8 cellular contexts compared by ENCODE assay signal in genomic region chr12:53252349-53252916, GRCh38. TPM values are rescaled to one million over a fixed set of nuclear protein-coding genes. Genes with fewer than 3 reads are reported as not detected.
DNase-seq lines count a peak whose midpoint lies in the region; ATAC-seq and TF ChIP-seq lines count a peak whose summit lies in the region.

No MANE protein-coding gene starts in this region.

- TF ChIP-seq RAD21 in SK-N-SH (IDR thresholded peaks at IDR 0.05; ENCODE audit: low read length) (no peak), neural cell (conservative IDR thresholded peaks at IDR 0.05) (no peak)

- H3K27ac ChIP-seq in SK-N-SH (ENCODE audit: low read depth in 2 of 2, low read length in 1 of 2) (peak overlapping the region; percentile 50 to 80; a peak in 3 of 4 replicates), neural cell (ENCODE audit: low read length) (peak overlapping the region; percentile 56)

- no peak for TF ChIP-seq EP300 in SK-N-SH (IDR thresholded peaks at IDR 0.05; ENCODE audit: borderline replicate concordance in 1 of 2, low read depth in 1 of 2, low read length in 1 of 2)
- no peak for TF ChIP-seq EP300 in neural cell (conservative IDR thresholded peaks at IDR 0.05; ENCODE audit: poor library complexity, severe bottlenecking)

- peak overlapping the region; percentile 84; the same call in 1 of the 2 replicates for H2AFZ ChIP-seq in SK-N-SH (ENCODE audit: low read depth)
- peak overlapping the region; percentile 87 for H2AFZ ChIP-seq in neural cell (ENCODE audit: low read depth, low read length)

- H3K79me2 ChIP-seq in SK-N-SH (ENCODE audit: insufficient read depth) (peaks cover 30% of the 10 kb centered on the region), neural cell (replicated peaks; ENCODE audit: insufficient read depth, low read length) (peaks cover 8% of the 10 kb centered on the region)

- POLR2A ChIA-PET in SK-N-SH (lab: Yijun Ruan, JAX): interaction anchor here (1.1 to 2.7 kb wide), 3 partner anchors 16 to 73 kb away, joined by 3 to 16 read pairs (median 4); no protein-coding TSS in a partner anchor

- peak overlapping the region; percentile 83 for H3K9ac ChIP-seq in SK-N-SH
- peak overlapping the region; percentile 84 for H3K9ac ChIP-seq in neural cell (ENCODE audit: low read length)

- no peaks in the 10 kb centered on the region for H4K20me1 ChIP-seq in SK-N-SH (ENCODE audit: insufficient read depth)
- no peaks in the 10 kb centered on the region for H4K20me1 ChIP-seq in neural cell (ENCODE audit: insufficient read depth)

- peak; percentile 33 for DNase-seq in activated CD4-positive, alpha-beta T cell treated with anti-CD3 and anti-CD28 coated beads for 48 hours
- no peak for DNase-seq in activated CD4-positive, alpha-beta T cell treated with anti-CD3 and anti-CD28 coated beads, Interleukin-2, amount 50 U/mL, for 4 hours
- DNase-seq in SK-N-SH: no peak
- DNase-seq in GM19240 (ENCODE audit: insufficient read length, low spot score): no peak
- no peak for DNase-seq in NCI-H524 treated with DMSO at 0.1 percent for 48 hours (lab: John Stamatoyannopoulos, UW)

- H3K4me3 ChIP-seq in SK-N-SH (ENCODE audit: low read depth in 2 of 2, low read length in 1 of 2): peak overlapping the region; percentile 66 to 91
- peak overlapping the region; percentile 93 for H3K4me3 ChIP-seq in neural cell (ENCODE audit: low read length)

- no peak for TF ChIP-seq CTCF in SK-N-SH (IDR thresholded peaks at IDR 0.05)
- TF ChIP-seq CTCF in neural cell (IDR thresholded peaks at IDR 0.05; ENCODE audit: poor library complexity, severe bottlenecking): no peak

- H3K9me2 ChIP-seq in SK-N-SH (no peaks in the 10 kb centered on the region), neural cell (ENCODE audit: insufficient read depth, low read length) (no peaks in the 10 kb centered on the region)

- CTCF ChIA-PET in SK-N-SH (lab: Yijun Ruan, JAX): interaction anchor here (0.8 to 5.1 kb wide), 11 partner anchors 15 to 256 kb away, joined by 3 to 141 read pairs (median 5); partner anchors contain the start of genes ESPL1 and MYG1

- no peaks in the 10 kb centered on the region for H3K9me3 ChIP-seq in SK-N-SH
- H3K9me3 ChIP-seq in neural cell (ENCODE audit: low read length): no peaks in the 10 kb centered on the region

- ATAC-seq in esophagus mucosa (peak; percentile 92), GM21737 (IDR thresholded peaks at IDR 0.05; ENCODE audit: unreplicated experiment) (no peak)

- H3K27me3 ChIP-seq in SK-N-SH (ENCODE audit: insufficient read depth) (no peaks in the 10 kb centered on the region), neural cell (ENCODE audit: insufficient read depth, low read depth, low read length) (no peaks in the 10 kb centered on the region)

- H3K36me3 ChIP-seq in SK-N-SH (replicated peaks in 1 of 2; ENCODE audit: control insufficient read depth in 1 of 2, insufficient read depth in 2 of 2, low read length in 1 of 2) (peaks cover 5 to 11% of the 10 kb centered on the region in 2 experiments), neural cell (ENCODE audit: insufficient read depth, low read length) (no peaks in the 10 kb centered on the region)

- H3K4me1 ChIP-seq in SK-N-SH (ENCODE audit: control insufficient read depth in 1 of 2, insufficient read depth in 2 of 2, low read depth in 1 of 2, low read length in 1 of 2): peaks cover 0 to 16% of the 10 kb centered on the region in 2 experiments; a peak in 1 of 4 replicates

- H3K4me2 ChIP-seq in SK-N-SH (peak overlapping the region; percentile 97), neural cell (ENCODE audit: low read length) (peak overlapping the region; percentile 87)

- 8% methylated on average over 17 of the region's 19 CpGs for WGBS in SK-N-SH (ENCODE audit: low lambda C conversion rate)

- no peaks in the 10 kb centered on the region for H3F3A ChIP-seq in SK-N-SH (replicated peaks; ENCODE audit: insufficient read depth)
- H3F3A ChIP-seq in neural cell (ENCODE audit: insufficient read depth, low read length, poor library complexity, severe bottlenecking): no peaks in the 10 kb centered on the region

TF ChIP-seq in SK-N-SH, 30 proteins besides CTCF, POLR2A, EP300 and RAD21 (continues in another document):
- TF ChIP-seq RXRA (IDR thresholded peaks at IDR 0.05; ENCODE audit: borderline replicate concordance, low read depth) (no peak), PBX3 (IDR thresholded peaks at IDR 0.05) (no peak)

TF ChIP-seq in neural cell, 6 proteins besides CTCF, POLR2A, EP300 and RAD21:
- TF ChIP-seq MXI1 (conservative IDR thresholded peaks at IDR 0.05; ENCODE audit: poor library complexity, severe bottlenecking): peak; percentile 4
- no peak for TF ChIP-seq EZH2 (IDR thresholded peaks at IDR 0.05; ENCODE audit: borderline replicate concordance, insufficient read depth, low read length, poor library complexity, severe bottlenecking)
- peak; percentile 9 for TF ChIP-seq REST (IDR thresholded peaks at IDR 0.05; ENCODE audit: borderline replicate concordance)

RNA-seq across cellular contexts. Expression of gene ESPL1, which starts 15.7 kb away (rescaled TPM):
- polyA plus RNA-seq in SK-N-SH (2012; rRNA removed) (6.9 and 8.6 TPM in 2 replicates), neural cell (0.33 and 4.5 TPM in 2 replicates)
- 2.3 and 4.0 TPM in 2 replicates for polyA plus RNA-seq in SK-N-SH (2012; cell fraction: cytosol; rRNA removed)
- polyA plus RNA-seq in SK-N-SH (2012; cell fraction: nucleus; rRNA removed): 27.7 and 28.7 TPM in 2 replicates
- 33.8 TPM for total RNA-seq in esophagus mucosa
- 0.93 and 0.97 TPM in 2 replicates for polyA minus RNA-seq in neural cell

RNA-seq across cellular contexts. Expression of gene RARG, which starts 20.4 kb away (rescaled TPM):
- polyA plus RNA-seq in SK-N-SH (2012; rRNA removed): 35.0 and 36.6 TPM in 2 replicates
- polyA plus RNA-seq in SK-N-SH (2012; cell fraction: cytosol; rRNA removed): 20.6 and 30.6 TPM in 2 replicates
- 67.2 and 75.5 TPM in 2 replicates for polyA plus RNA-seq in SK-N-SH (2012; cell fraction: nucleus; rRNA removed)
- total RNA-seq in esophagus mucosa: 168 TPM
- 0.61 and 1.0 TPM in 2 replicates for polyA plus RNA-seq in neural cell
- polyA minus RNA-seq in neural cell: 0.49 and 0.81 TPM in 2 replicates

RNA-seq across cellular contexts. Expression of gene PFDN5, which starts 42.9 kb away (rescaled TPM):
- polyA plus RNA-seq in SK-N-SH (2012; rRNA removed) (1,198 and 1,880 TPM in 2 replicates), neural cell (1,371 and 1,383 TPM in 2 replicates)
- polyA plus RNA-seq in SK-N-SH (2012; cell fraction: cytosol; rRNA removed): 1,472 and 1,558 TPM in 2 replicates
- polyA plus RNA-seq in SK-N-SH (2012; cell fraction: nucleus; rRNA removed): 1,484 and 1,670 TPM in 2 replicates
- total RNA-seq in esophagus mucosa: 306 TPM
- polyA minus RNA-seq in neural cell: 174 and 217 TPM in 2 replicates

RNA-seq across cellular contexts. Expression of gene ITGB7, which starts 45.4 kb away (rescaled TPM):
- polyA plus RNA-seq in SK-N-SH (2012; rRNA removed): 0.25 and 0.31 TPM in 2 replicates
- polyA plus RNA-seq in SK-N-SH (2012; cell fraction: cytosol; rRNA removed): 0.03 and 0.16 TPM in 2 replicates
- 2.4 and 2.5 TPM in 2 replicates for polyA plus RNA-seq in SK-N-SH (2012; cell fraction: nucleus; rRNA removed)
- 7.0 TPM for total RNA-seq in esophagus mucosa
- polyA plus RNA-seq in neural cell: 0.26 TPM in 1 of 2 replicates, not detected in the other
- polyA minus RNA-seq in neural cell: not detected in 2 replicates

RNA-seq across cellular contexts. Expression of gene MYG1, which starts 47.1 kb away (rescaled TPM):
- polyA plus RNA-seq in SK-N-SH (2012; rRNA removed) (93.5 and 101 TPM in 2 replicates), neural cell (70.5 and 84.1 TPM in 2 replicates)
- 56.9 and 73.3 TPM in 2 replicates for polyA plus RNA-seq in SK-N-SH (2012; cell fraction: cytosol; rRNA removed)
- 109 and 132 TPM in 2 replicates for polyA plus RNA-seq in SK-N-SH (2012; cell fraction: nucleus; rRNA removed)
- 30.2 TPM for total RNA-seq in esophagus mucosa
- polyA minus RNA-seq in neural cell: 30.1 and 30.2 TPM in 2 replicates

Comparison
In these comparisons a context has a peak if more than half of its experiments do, and no peak if none do; other contexts are left out.
1. RNA of gene RARG, which starts 20.4 kb away (polyA plus RNA-seq): 20.6 to 75.5 TPM in SK-N-SH; 0.61 to 1.0 TPM in neural cell; every median in the first group is over 10 times any median in the second.